ENCODE assay signal across 17 cellular contexts in genomic region chr12:93862424-93862823, GRCh38.
DNase-seq lines count a peak whose midpoint lies in the region; ATAC-seq and TF ChIP-seq lines count a peak whose summit lies in the region.
"Had no signal": no experiment of that assay in that cellular context is flagged by ENCODE, and none has a peak within 500 bp of the region (broad histone marks: within the 10 kb centered on the region; RNA-seq: fewer than 3 reads in every experiment).

No MANE protein-coding gene starts in this region.

- H3K79me2 ChIP-seq in mammary epithelial cell (ENCODE audit: insufficient read depth, low read length) (no peaks in the 10 kb centered on the region), neural progenitor cell (ENCODE audit: low read depth) (no peaks in the 10 kb centered on the region)

- H3K4me3 ChIP-seq in CD8-positive, alpha-beta T cell (ENCODE audit: low read depth, low read length): no peak overlapping the region
- H3K4me3 ChIP-seq in IMR-90 (ENCODE audit: insufficient read depth, low read depth, low read length) (no peak overlapping the region), mammary epithelial cell (replicated peaks in 1 of 3; ENCODE audit: insufficient read depth in 1 of 3, low read depth in 2 of 3, low read length in 3 of 3) (no peak overlapping the region), neural progenitor cell (no peak overlapping the region)
- H3K4me3 ChIP-seq: GM12878, SJCRH30 had no signal

- H3K27me3 Mint-ChIP-seq in CD8-positive, alpha-beta T cell (ENCODE audit: low read depth): no peaks in the 10 kb centered on the region
- H3K27me3 Mint-ChIP-seq in neural progenitor cell (ENCODE audit: insufficient read depth, low read depth): no peaks in the 10 kb centered on the region
- H3K27me3 Mint-ChIP-seq: CD4-positive, alpha-beta memory T cell had no signal

- H2BK20ac ChIP-seq in IMR-90 (ENCODE audit: low read depth, low read length): no peak overlapping the region

- peaks cover 28% of the 10 kb centered on the region for H3K36me3 Mint-ChIP-seq in CD8-positive, alpha-beta T cell
- peaks cover 2% of the 10 kb centered on the region for H3K36me3 Mint-ChIP-seq in neural progenitor cell

- no peaks in the 10 kb centered on the region for H3K36me3 ChIP-seq in CD8-positive, alpha-beta T cell (ENCODE audit: insufficient read depth, low read length)
- H3K36me3 ChIP-seq in IMR-90 (ENCODE audit: control insufficient read depth, insufficient read depth, low read length) (no peaks in the 10 kb centered on the region), mammary epithelial cell (ENCODE audit: insufficient read depth, low read length) (no peaks in the 10 kb centered on the region), neural progenitor cell (no peaks in the 10 kb centered on the region)
- H3K36me3 ChIP-seq: SJCRH30 had no signal

- no peak overlapping the region for H2AK9ac ChIP-seq in IMR-90 (replicated peaks; ENCODE audit: low read depth, low read length, poor library complexity)

- H3K27me3 ChIP-seq in CD8-positive, alpha-beta T cell (ENCODE audit: insufficient read depth, low read length): no peaks in the 10 kb centered on the region
- H3K27me3 ChIP-seq in IMR-90 (ENCODE audit: control insufficient read depth, insufficient read depth, low read length) (no peaks in the 10 kb centered on the region), mammary epithelial cell (ENCODE audit: insufficient read depth, low read length) (no peaks in the 10 kb centered on the region), neural progenitor cell (no peaks in the 10 kb centered on the region)
- H3K27me3 ChIP-seq: SJCRH30 had no signal

- no peak overlapping the region for H3K14ac ChIP-seq in IMR-90 (replicated peaks; ENCODE audit: low read depth, low read length)

- in situ Hi-C loops in IMR-90 (cut with MboI; ENCODE audit: low sequenced_read_pairs) (no loop called here), mammary epithelial cell (cut with MboI; ENCODE audit: low sequenced_read_pairs in 2 of 2) (no loop called here)

- H3K27ac ChIP-seq in CD8-positive, alpha-beta T cell (ENCODE audit: low read depth, low read length): no peak overlapping the region
- H3K27ac ChIP-seq in IMR-90 (ENCODE audit: insufficient read depth, low read length): no peak overlapping the region
- no peak overlapping the region for H3K27ac ChIP-seq in mammary epithelial cell (ENCODE audit: insufficient read depth, low read depth, low read length)
- H3K27ac ChIP-seq in neural progenitor cell: no peak overlapping the region
- H3K27ac ChIP-seq: SJCRH30 had no signal

- H3K79me1 ChIP-seq in IMR-90 (ENCODE audit: low read depth in 1 of 2, low read length in 2 of 2): no peaks in the 10 kb centered on the region

- no peak for ATAC-seq in CD8-positive, alpha-beta T cell
- ATAC-seq in IMR-90 (ENCODE audit: low read depth): no peak
- no peak for ATAC-seq in GM18511 (IDR thresholded peaks at IDR 0.05; ENCODE audit: unreplicated experiment)
- ATAC-seq: GM12878, PC-3 had no signal

- peak overlapping the region; percentile 14 for H3K27ac Mint-ChIP-seq in CD8-positive, alpha-beta T cell
- peak overlapping the region; percentile 15 for H3K27ac Mint-ChIP-seq in neural progenitor cell
- H3K27ac Mint-ChIP-seq: CD4-positive, alpha-beta memory T cell had no signal

- H4K20me1 ChIP-seq in IMR-90 (ENCODE audit: insufficient read depth, low read length): no peaks in the 10 kb centered on the region
- H4K20me1 ChIP-seq in mammary epithelial cell (ENCODE audit: insufficient read depth, low read length): no peaks in the 10 kb centered on the region
- H4K20me1 ChIP-seq in neural progenitor cell (ENCODE audit: low read depth): no peaks in the 10 kb centered on the region

- no peak for TF ChIP-seq RAD21 in IMR-90 (IDR thresholded peaks at IDR 0.05; ENCODE audit: low read length)

- H3K4me3 Mint-ChIP-seq in CD8-positive, alpha-beta T cell: no peak overlapping the region
- H3K4me3 Mint-ChIP-seq in neural progenitor cell: no peak overlapping the region
- H3K4me3 Mint-ChIP-seq: CD4-positive, alpha-beta memory T cell had no signal

- H4K5ac ChIP-seq in IMR-90 (ENCODE audit: low read depth, low read length): no peak overlapping the region

- no peak overlapping the region for H4K91ac ChIP-seq in IMR-90 (ENCODE audit: insufficient read depth, low read depth, low read length)

- H3K9me1 ChIP-seq in IMR-90 (ENCODE audit: insufficient read depth, low read length): no peaks in the 10 kb centered on the region; the same call in 1 of the 2 replicates

- no peak for TF ChIP-seq CTCF in CD8-positive, alpha-beta T cell (IDR thresholded peaks at IDR 0.05)
- TF ChIP-seq CTCF in IMR-90 (conservative IDR thresholded peaks at IDR 0.05; ENCODE audit: low read depth, low read length) (no peak), mammary epithelial cell (conservative IDR thresholded peaks at IDR 0.05 in 1 of 2, IDR thresholded peaks at IDR 0.05 in 1 of 2; ENCODE audit: extremely low read depth in 1 of 2, insufficient read depth in 1 of 2, low read depth in 1 of 2, low read length in 2 of 2) (no peak), neural progenitor cell (IDR thresholded peaks at IDR 0.05) (no peak)

- POLR2A ChIA-PET in CD8-positive, alpha-beta T cell (lab: Charles Lee): no interaction called here
- POLR2A ChIA-PET in IMR-90 (lab: Charles Lee; ENCODE audit: unreplicated experiment): no interaction called here

- no peak overlapping the region for H3K56ac ChIP-seq in IMR-90 (ENCODE audit: extremely low read depth, insufficient read depth, low read length)

- no CpG with 5 or more reads among the region's 1 CpG for WGBS in IMR-90 (ENCODE audit: extremely low coverage in 2 of 2, insufficient read length in 1 of 2), 2 experiments
- WGBS in mammary epithelial cell (ENCODE audit: low coverage, missing lambda C conversion rate): 100% methylated on average over 1 of the region's 1 CpG

- H2AFZ ChIP-seq in IMR-90 (replicated peaks; ENCODE audit: low read length, poor library complexity) (no peak overlapping the region), mammary epithelial cell (ENCODE audit: low read depth, low read length) (no peak overlapping the region), neural progenitor cell (replicated peaks) (no peak overlapping the region)

- BruUV-seq in IMR-90 (replicated peaks; lab: Mats Ljungman, UMichigan) (no TSS peak), mammary epithelial cell (replicated peaks; lab: Mats Ljungman, UMichigan) (no TSS peak)

- no peaks in the 10 kb centered on the region for H3K4me1 Mint-ChIP-seq in CD8-positive, alpha-beta T cell (ENCODE audit: low read depth)
- H3K4me1 Mint-ChIP-seq in neural progenitor cell: peaks cover 13% of the 10 kb centered on the region
- H3K4me1 Mint-ChIP-seq: CD4-positive, alpha-beta memory T cell had no signal

- no peak overlapping the region for H2BK120ac ChIP-seq in IMR-90 (ENCODE audit: low read depth, low read length)

- H3K9ac ChIP-seq in IMR-90 (ENCODE audit: low read depth, low read length) (no peak overlapping the region), mammary epithelial cell (ENCODE audit: insufficient read depth, low read length) (no peak overlapping the region), neural progenitor cell (no peak overlapping the region)

- DNase-seq in CD8-positive, alpha-beta T cell: no peak
- DNase-seq in IMR-90 (no peak), mammary epithelial cell (peak; percentile 13), neural progenitor cell (ENCODE audit: low spot score) (no peak), NAMALWA (ENCODE audit: low spot score) (no peak), posterior vena cava (ENCODE audit: low spot score) (no peak)
- DNase-seq: CD4-positive, alpha-beta memory T cell; DMS79; NCI-H1048; NCI-H1436 treated with DMSO at 0.1 percent for 48 hours; NCI-H2029 treated with DMSO at 0.1 percent for 48 hours; NCI-H2171 treated with DMSO at 0.1 percent for 48 hours; NCI-H446 treated with DMSO at 0.1 percent for 48 hours; PC-3; SJCRH30 had no signal

- no peak overlapping the region for H3K18ac ChIP-seq in IMR-90 (ENCODE audit: low read depth, low read length)

- dilution Hi-C loops in IMR-90 (cut with HindIII; ENCODE audit: low sequenced_read_pairs, unreplicated experiment) (no loop called here), mammary epithelial cell (cut with HindIII; ENCODE audit: low sequenced_read_pairs) (no loop called here)

- no peak overlapping the region for H2BK15ac ChIP-seq in IMR-90 (ENCODE audit: low read depth, low read length)

- no peaks in the 10 kb centered on the region for H3F3A ChIP-seq in neural progenitor cell (ENCODE audit: low read depth)

- CTCF ChIA-PET in CD8-positive, alpha-beta T cell (lab: Charles Lee): no interaction called here
- CTCF ChIA-PET in IMR-90 (lab: Yijun Ruan, JAX): no interaction called here
- CTCF ChIA-PET in mammary epithelial cell (lab: Charles Lee; ENCODE audit: low non-redundant PET): no interaction called here

- H3K9me3 ChIP-seq in CD8-positive, alpha-beta T cell (ENCODE audit: low read length): peaks cover 17% of the 10 kb centered on the region
- H3K9me3 ChIP-seq in IMR-90 (ENCODE audit: control insufficient read depth, insufficient read depth, low read length): peaks cover 13% of the 10 kb centered on the region
- H3K9me3 ChIP-seq in mammary epithelial cell (replicated peaks; ENCODE audit: insufficient read depth, low read length): peaks cover 10% of the 10 kb centered on the region
- H3K9me3 ChIP-seq in neural progenitor cell (ENCODE audit: low read depth): peaks cover 8% of the 10 kb centered on the region

- H3K23ac ChIP-seq in IMR-90 (ENCODE audit: low read depth, low read length): no peak overlapping the region

- no peaks in the 10 kb centered on the region for H3K4me1 ChIP-seq in CD8-positive, alpha-beta T cell (ENCODE audit: insufficient read depth, low read length)
- 0 out of 2 replicates have a peak, but pooled peaks cover 2% of the 10 kb centered on the region for H3K4me1 ChIP-seq in IMR-90 (ENCODE audit: control insufficient read depth, insufficient read depth, low read length)
- peaks cover 2% of the 10 kb centered on the region for H3K4me1 ChIP-seq in mammary epithelial cell (ENCODE audit: insufficient read depth, low read length)
- peaks cover 10% of the 10 kb centered on the region for H3K4me1 ChIP-seq in neural progenitor cell
- H3K4me1 ChIP-seq: SJCRH30 had no signal

- no peak overlapping the region for H4K8ac ChIP-seq in IMR-90 (ENCODE audit: low read depth in 2 of 2, low read length in 2 of 2)

- H3K4me2 ChIP-seq in IMR-90 (ENCODE audit: low read depth, low read length) (no peak overlapping the region), mammary epithelial cell (ENCODE audit: insufficient read depth, low read depth, low read length) (no peak overlapping the region), neural progenitor cell (no peak overlapping the region)

- TF ChIP-seq POLR2A in IMR-90 (IDR thresholded peaks at IDR 0.05; ENCODE audit: low read depth, low read length): no peak

- peaks cover 25% of the 10 kb centered on the region for H3K9me3 Mint-ChIP-seq in CD8-positive, alpha-beta T cell
- H3K9me3 Mint-ChIP-seq in neural progenitor cell: peaks cover 20% of the 10 kb centered on the region

- no peak overlapping the region for H2AK5ac ChIP-seq in IMR-90 (ENCODE audit: low read depth, low read length)

- intact Hi-C loops in CD8-positive, alpha-beta T cell (cut with DNase I, micrococcal nuclease): no loop called here
- intact Hi-C loops in IMR-90 (cut with micrococcal nuclease) (no loop called here), mammary epithelial cell (cut with micrococcal nuclease) (no loop called here), posterior vena cava (cut with DNase I) (no loop called here)

- H3K4ac ChIP-seq in IMR-90 (ENCODE audit: low read depth, low read length): no peak overlapping the region

- no peak overlapping the region for H2BK5ac ChIP-seq in IMR-90 (ENCODE audit: low read depth, low read length, poor library complexity, severe bottlenecking)
